ENCODE assay signal across 8 cellular contexts in the genomic region with DNA sequence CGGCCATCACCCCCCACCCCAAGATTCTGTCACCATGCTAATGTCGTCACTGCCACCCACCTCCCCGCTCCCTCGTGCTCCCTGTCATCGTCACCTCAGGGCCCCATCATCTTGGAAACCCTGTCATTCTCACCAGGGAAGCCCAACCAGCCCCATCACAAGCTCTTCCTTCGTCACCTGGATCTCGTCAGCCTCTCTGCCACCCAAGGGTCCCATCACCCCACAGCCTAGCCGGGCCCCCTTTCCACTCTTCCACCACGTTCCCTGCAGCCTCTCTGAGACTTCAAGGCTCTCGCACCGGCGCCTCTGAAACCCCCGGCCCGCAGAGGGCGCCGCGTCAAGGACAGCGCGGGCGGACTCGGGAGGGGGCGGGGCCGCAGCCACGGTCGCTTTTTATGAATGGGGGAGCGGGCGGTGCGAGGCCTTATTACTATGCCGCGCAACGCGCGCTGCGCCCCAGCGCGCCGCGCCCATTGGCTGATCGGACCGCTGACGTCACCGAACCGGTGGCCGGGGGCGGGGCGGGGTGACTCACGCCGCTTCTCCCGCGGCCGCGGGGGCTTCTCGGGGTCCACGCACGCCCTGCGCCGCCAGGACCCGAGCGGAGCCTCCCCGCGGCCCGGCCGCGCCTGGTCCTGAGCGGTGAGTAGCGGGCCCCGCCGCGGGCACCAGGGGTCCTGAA. TPM values are rescaled to one million over a fixed set of nuclear protein-coding genes. Genes with fewer than 3 reads are reported as not detected.
DNase-seq lines count a peak whose midpoint lies in the region; ATAC-seq lines count a peak whose summit lies in the region.

A gene with protein sequence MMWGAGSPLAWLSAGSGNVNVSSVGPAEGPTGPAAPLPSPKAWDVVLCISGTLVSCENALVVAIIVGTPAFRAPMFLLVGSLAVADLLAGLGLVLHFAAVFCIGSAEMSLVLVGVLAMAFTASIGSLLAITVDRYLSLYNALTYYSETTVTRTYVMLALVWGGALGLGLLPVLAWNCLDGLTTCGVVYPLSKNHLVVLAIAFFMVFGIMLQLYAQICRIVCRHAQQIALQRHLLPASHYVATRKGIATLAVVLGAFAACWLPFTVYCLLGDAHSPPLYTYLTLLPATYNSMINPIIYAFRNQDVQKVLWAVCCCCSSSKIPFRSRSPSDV (plus strand): TSS at position 527 of the 682 bp plus-strand sequence. CDS start 1,177 bp downstream, outside the sequence.

- H2BK15ac ChIP-seq in mesendoderm (replicated peaks; ENCODE audit: low read depth), result no peak within 1 kb of the TSS

- peak within 1 kb of the TSS; percentile 90 for H3K56ac ChIP-seq in mesendoderm (ENCODE audit: low read length)

- peak; percentile 95 for DNase-seq in CD1c-positive myeloid dendritic cell (ENCODE audit: extremely low spot score)
- peak; percentile 80 for DNase-seq in HS-27A (ENCODE audit: low read depth)
- peak; percentile 58 for DNase-seq in NK-92 (lab: John Stamatoyannopoulos, UW; ENCODE audit: unreplicated experiment)
- DNase-seq in activated CD8-positive, alpha-beta memory T cell treated with anti-CD3 and anti-CD28 coated beads for 4 hours (ENCODE audit: low read depth in 2 of 2), result peak; percentile 86 to 89
- DNase-seq in effector memory CD4-positive, alpha-beta T cell, result peak; percentile 90 to 93 (median 92)
- DNase-seq in mesendoderm, result peak; percentile 95
- DNase-seq in stimulated activated CD8-positive, alpha-beta memory T cell treated with anti-CD3 and anti-CD28 coated beads, Interleukin-12 subunit alpha, Interleukin-12 subunit beta, amount 100 ng/mL, for 24 hours (ENCODE audit: extremely low read depth), result peak; percentile 82

- no peak within 1 kb of the TSS for H4K5ac ChIP-seq in mesendoderm (ENCODE audit: low read length)

- WGBS in mesendoderm (ENCODE audit: extremely low coverage, insufficient coverage, low lambda C conversion rate), result no CpG with 5 or more reads among the region's 69 CpGs

- no peak within 1 kb of the TSS for H4K8ac ChIP-seq in mesendoderm (ENCODE audit: low read depth, low read length)

- peak within 1 kb of the TSS; percentile 47 for H3K27ac ChIP-seq in effector memory CD4-positive, alpha-beta T cell (ENCODE audit: insufficient read depth, low read length, poor library complexity, severe bottlenecking)
- no peak within 1 kb of the TSS for H3K27ac ChIP-seq in mesendoderm (ENCODE audit: low read depth, low read length)

- H3K18ac ChIP-seq in mesendoderm (ENCODE audit: low read length), result peak within 1 kb of the TSS; percentile 84

- no peaks in the 10 kb centered on the region for H3K27me3 ChIP-seq in effector memory CD4-positive, alpha-beta T cell (replicated peaks; ENCODE audit: control insufficient read depth, insufficient read depth, low read length, poor library complexity, severe bottlenecking)
- H3K27me3 ChIP-seq in mesendoderm (ENCODE audit: insufficient read depth, low read length, poor library complexity), result no peaks in the 10 kb centered on the region

- peak within 1 kb of the TSS; percentile 61 for H3K4ac ChIP-seq in mesendoderm (ENCODE audit: low read depth, low read length)

- no peaks in the 10 kb centered on the region for H3K79me2 ChIP-seq in mesendoderm (ENCODE audit: control insufficient read depth, insufficient read depth, low read length)

- peak within 1 kb of the TSS; percentile 82 for H3K9ac ChIP-seq in mesendoderm (ENCODE audit: low read length)

- ATAC-seq in GM19438 (IDR thresholded peaks at IDR 0.05; ENCODE audit: low read depth, unreplicated experiment), result peak; percentile 74

- H3K4me1 ChIP-seq in effector memory CD4-positive, alpha-beta T cell (ENCODE audit: control insufficient read depth, insufficient read depth, low read length, poor library complexity, severe bottlenecking), result peaks cover 18% of the 10 kb centered on the region
- peaks cover 2% of the 10 kb centered on the region for H3K4me1 ChIP-seq in mesendoderm (ENCODE audit: control insufficient read depth, low read depth, low read length)

- H3K79me1 ChIP-seq in mesendoderm (ENCODE audit: low read length), result peaks cover 4% of the 10 kb centered on the region

- H2AK5ac ChIP-seq in mesendoderm (ENCODE audit: low read length), result peak within 1 kb of the TSS; percentile 58

- H3K4me2 ChIP-seq in mesendoderm (ENCODE audit: low read length), result peak within 1 kb of the TSS; percentile 88

- no peak within 1 kb of the TSS for H2BK120ac ChIP-seq in mesendoderm (ENCODE audit: low read depth, low read length)

- H2BK5ac ChIP-seq in mesendoderm (ENCODE audit: low read length), result no peak within 1 kb of the TSS

- H3K36me3 ChIP-seq in effector memory CD4-positive, alpha-beta T cell (ENCODE audit: control insufficient read depth, insufficient read depth, low read length), result no peaks in the 10 kb centered on the region
- no peaks in the 10 kb centered on the region for H3K36me3 ChIP-seq in mesendoderm (ENCODE audit: control insufficient read depth, insufficient read depth, low read length)

- H3K9me3 ChIP-seq in effector memory CD4-positive, alpha-beta T cell (ENCODE audit: control insufficient read depth, low read length), result no peaks in the 10 kb centered on the region

- no peak within 1 kb of the TSS for H3K23ac ChIP-seq in mesendoderm (ENCODE audit: low read length)

- H3K4me3 ChIP-seq in effector memory CD4-positive, alpha-beta T cell (ENCODE audit: insufficient read depth, low read depth, low read length, poor library complexity, severe bottlenecking), result peak within 1 kb of the TSS; percentile 58
- H3K4me3 ChIP-seq in mesendoderm (ENCODE audit: low read length), result peak within 1 kb of the TSS; percentile 70

RNA-seq across cellular contexts. Expression of the gene that starts here (rescaled TPM):
- 10.4 TPM for polyA plus RNA-seq in mesendoderm (2013, experiment 1 of 2)
- 10.7 TPM for polyA plus RNA-seq in mesendoderm (2013, experiment 2 of 2)
